ENCODE assay signal across 8 cellular contexts in the genomic region with DNA sequence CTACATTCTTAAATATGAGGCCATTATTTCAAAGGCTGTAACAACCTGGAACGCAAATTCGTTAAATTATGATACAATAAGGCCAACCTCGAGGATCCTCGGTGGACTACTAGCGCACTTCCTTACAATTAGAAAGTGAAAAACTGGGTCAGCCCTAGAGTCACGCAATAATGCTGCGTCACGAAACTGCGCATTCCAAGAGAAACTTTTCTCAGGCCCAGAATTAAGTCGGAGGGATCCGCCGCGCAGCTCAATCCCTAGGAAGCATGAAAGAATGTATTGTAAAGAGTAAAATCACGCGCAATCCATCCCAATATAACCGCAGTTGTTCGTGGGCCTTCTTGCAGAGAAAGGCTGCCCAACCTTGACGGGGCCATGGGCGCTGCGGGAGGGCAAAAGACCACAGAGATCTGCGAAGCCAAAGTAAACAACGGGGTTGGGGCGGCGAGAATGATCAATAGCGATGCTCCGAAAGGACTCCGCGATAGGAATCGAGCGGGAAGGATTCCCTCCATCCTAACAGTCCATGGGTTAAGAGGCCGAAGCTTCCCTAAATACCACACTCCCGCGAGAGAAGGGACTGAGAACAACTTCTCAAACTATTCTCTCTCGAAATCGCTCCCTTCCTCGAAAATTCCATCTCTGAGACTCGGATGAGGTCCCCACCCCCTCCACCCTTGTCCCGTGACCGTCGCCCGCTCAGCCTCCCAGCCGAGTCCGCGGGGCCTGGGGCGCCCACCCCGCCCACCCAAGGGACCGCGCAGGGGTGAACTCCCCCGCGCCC. TPM values are rescaled to one million over a fixed set of nuclear protein-coding genes. Genes with fewer than 3 reads are reported as not detected.
DNase-seq lines count a peak whose midpoint lies in the region; ATAC-seq and TF ChIP-seq lines count a peak whose summit lies in the region.

No MANE protein-coding gene starts in this region.

- peaks cover 33% of the 10 kb centered on the region for H3K4me1 Mint-ChIP-seq in dendritic cell treated with granulocyte-macrophage colony-stimulating factor and Interleukin-4, amounts not matched to agents 40 ng/mL and 50 ng/mL, for 4 days (ENCODE audit: low read depth)

- no peaks in the 10 kb centered on the region for H3K27me3 Mint-ChIP-seq in dendritic cell treated with granulocyte-macrophage colony-stimulating factor and Interleukin-4, amounts not matched to agents 40 ng/mL and 50 ng/mL, for 4 days

- peak overlapping the region; percentile 77 for H3K4me3 Mint-ChIP-seq in dendritic cell treated with granulocyte-macrophage colony-stimulating factor and Interleukin-4, amounts not matched to agents 40 ng/mL and 50 ng/mL, for 4 days

- H3K9ac ChIP-seq in Loucy (ENCODE audit: low read depth, low read length, poor library complexity, severe bottlenecking) (peak overlapping the region; percentile 89), MM.1S (ENCODE audit: low read length) (no peak overlapping the region)

- H3K9me3 Mint-ChIP-seq in dendritic cell treated with granulocyte-macrophage colony-stimulating factor and Interleukin-4, amounts not matched to agents 40 ng/mL and 50 ng/mL, for 4 days = no peaks in the 10 kb centered on the region

- H3K9me3 ChIP-seq in Loucy (ENCODE audit: insufficient read depth, low read depth, low read length) (no peaks in the 10 kb centered on the region), MM.1S (replicated peaks; ENCODE audit: insufficient read depth, low read length) (no peaks in the 10 kb centered on the region)

- H3K27me3 ChIP-seq in Loucy (ENCODE audit: insufficient read depth, low read length, poor library complexity, severe bottlenecking) (no peaks in the 10 kb centered on the region), MM.1S (replicated peaks; ENCODE audit: insufficient read depth, low read length) (no peaks in the 10 kb centered on the region)

- H3K36me3 ChIP-seq in Loucy (ENCODE audit: insufficient read depth, low read length) = no peaks in the 10 kb centered on the region
- H3K36me3 ChIP-seq in MM.1S (replicated peaks; ENCODE audit: insufficient read depth, low read length) = no peaks in the 10 kb centered on the region

- peak; percentile 24 to 43 for DNase-seq in activated CD4-positive, alpha-beta T cell treated with anti-CD3 and anti-CD28 coated beads for 4 hours
- DNase-seq in left colon (peak; percentile 54 to 55), MM.1S (no peak)
- peak; percentile 33 for DNase-seq in stimulated activated CD4-positive, alpha-beta T cell treated with anti-CD3 and anti-CD28 coated beads, Interleukin-12 subunit alpha, Interleukin-12 subunit beta, amount 100 ng/mL, for 4 hours

- peaks cover 31% of the 10 kb centered on the region for H3K79me2 ChIP-seq in Loucy (ENCODE audit: insufficient read depth, low read length)
- H3K79me2 ChIP-seq in MM.1S (ENCODE audit: low read length) = no peaks in the 10 kb centered on the region

- peak overlapping the region; percentile 97 for H2AFZ ChIP-seq in Loucy (ENCODE audit: low read length)
- H2AFZ ChIP-seq in MM.1S (ENCODE audit: low read length) = no peak overlapping the region

- H3K9me2 ChIP-seq in Loucy (replicated peaks; ENCODE audit: low read depth, low read length) (no peaks in the 10 kb centered on the region), MM.1S (replicated peaks; ENCODE audit: insufficient read depth, low read length) (no peaks in the 10 kb centered on the region)

- H4K20me1 ChIP-seq in Loucy (ENCODE audit: insufficient read depth, low read length, poor library complexity, severe bottlenecking) (no peaks in the 10 kb centered on the region), MM.1S (ENCODE audit: insufficient read depth, low read length) (no peaks in the 10 kb centered on the region)

- H3K27ac Mint-ChIP-seq in dendritic cell treated with granulocyte-macrophage colony-stimulating factor and Interleukin-4, amounts not matched to agents 40 ng/mL and 50 ng/mL, for 4 days = peak overlapping the region; percentile 89

- ATAC-seq in GM18502 (IDR thresholded peaks at IDR 0.05; ENCODE audit: poor library complexity, unreplicated experiment) (peak; percentile 30), left colon (peak; percentile 27), HG03469 (IDR thresholded peaks at IDR 0.05; ENCODE audit: unreplicated experiment) (no peak)

- peak overlapping the region; percentile 80 for H3K4me3 ChIP-seq in Loucy (ENCODE audit: low read length, poor library complexity, severe bottlenecking)
- H3K4me3 ChIP-seq in MM.1S (ENCODE audit: low read length) = no peak overlapping the region

- H3K36me3 Mint-ChIP-seq in dendritic cell treated with granulocyte-macrophage colony-stimulating factor and Interleukin-4, amounts not matched to agents 40 ng/mL and 50 ng/mL, for 4 days (ENCODE audit: low read depth) = peaks cover 17% of the 10 kb centered on the region

- peak overlapping the region; percentile 62 for H3K4me2 ChIP-seq in Loucy (ENCODE audit: low read depth, low read length, poor library complexity, severe bottlenecking)
- H3K4me2 ChIP-seq in MM.1S (ENCODE audit: low read depth, low read length) = no peak overlapping the region

- intact Hi-C loops in dendritic cell treated with granulocyte-macrophage colony-stimulating factor and Interleukin-4, amounts not matched to agents 40 ng/mL and 50 ng/mL, for 4 days (cut with micrococcal nuclease) = loop anchor here (1.0 to 5.0 kb wide), 6 partner anchors 48 to 655 kb away; partner anchors contain the start of genes CCDC169, EXOSC8 and RFXAP
- intact Hi-C loops in left colon (cut with DNase I, micrococcal nuclease) = no loop called here

- H3F3A ChIP-seq in Loucy (ENCODE audit: low read depth) = no peaks in the 10 kb centered on the region
- H3F3A ChIP-seq in MM.1S (ENCODE audit: insufficient read depth, low read length) = no peaks in the 10 kb centered on the region

- no peaks in the 10 kb centered on the region for H3K4me1 ChIP-seq in Loucy (ENCODE audit: insufficient read depth, low read length, poor library complexity, severe bottlenecking)
- no peaks in the 10 kb centered on the region for H3K4me1 ChIP-seq in MM.1S (ENCODE audit: low read length)

- TF ChIP-seq CTCF in Loucy (conservative IDR thresholded peaks at IDR 0.05; ENCODE audit: low read length) (no peak), MM.1S (IDR thresholded peaks at IDR 0.05; ENCODE audit: low read length) (no peak)

- H3K27ac ChIP-seq in MM.1S (ENCODE audit: low read length) = no peak overlapping the region

RNA-seq across cellular contexts. Expression of gene SPART, which starts 0.6 kb away (rescaled TPM):
- 10 to 100 TPM in 1 of 2 donors, 1 to 10 TPM in 1; 9.5 to 14.0 TPM for total RNA-seq in left colon

RNA-seq across cellular contexts. Expression of gene CCDC169, which starts 48.0 kb away (rescaled TPM):
- total RNA-seq in left colon = under 1 TPM; 0.27 to 0.61 TPM
